13 cellular contexts compared by ENCODE assay signal in the genomic region with DNA sequence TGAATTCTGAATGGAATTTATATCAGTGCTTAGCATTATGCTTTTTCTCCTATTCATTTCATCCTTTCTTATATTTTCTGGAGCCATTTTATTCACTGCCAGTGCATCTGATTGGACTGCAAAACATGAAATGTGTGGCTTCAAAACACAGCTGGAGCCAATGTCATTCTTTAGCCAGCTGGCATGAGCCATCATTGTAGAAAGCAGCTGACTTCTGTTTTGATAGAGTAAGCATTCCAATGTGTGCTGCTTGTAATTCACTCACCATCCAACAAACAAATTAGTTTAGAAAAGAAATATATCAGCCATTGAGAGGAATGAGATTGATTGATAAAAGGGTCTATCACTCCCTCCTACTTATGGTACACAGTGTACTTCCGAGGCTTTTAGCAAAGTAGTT.
DNase-seq lines count a peak whose midpoint lies in the region; TF ChIP-seq lines count a peak whose summit lies in the region.
"Had no signal": no experiment of that assay in that cellular context is flagged by ENCODE, and none has a peak within 500 bp of the region (broad histone marks: within the 10 kb centered on the region; RNA-seq: fewer than 3 reads in every experiment).

No MANE protein-coding gene starts in this region.

- WGBS in hepatocyte (ENCODE audit: low lambda C conversion rate, missing lambda C conversion rate): 92% methylated on average over 1 of the region's 1 CpG

- H3K9me3 ChIP-seq in adipocyte (ENCODE audit: control insufficient read depth, low read length) (no peaks in the 10 kb centered on the region), hepatocyte (ENCODE audit: low read depth) (no peaks in the 10 kb centered on the region)
- H3K9me3 ChIP-seq: HAP-1 had no signal

- no peaks in the 10 kb centered on the region for H4K20me1 ChIP-seq in hepatocyte (ENCODE audit: insufficient read depth, poor library complexity, severe bottlenecking)
- H4K20me1 ChIP-seq: BLaER1 had no signal

- no peaks in the 10 kb centered on the region for H3K79me2 ChIP-seq in hepatocyte

- H3K9me2 ChIP-seq in hepatocyte (replicated peaks; ENCODE audit: insufficient read depth): no peaks in the 10 kb centered on the region

- TF ChIP-seq CTCF in hepatocyte (IDR thresholded peaks at IDR 0.05; ENCODE audit: poor library complexity): no peak

- H3K27ac ChIP-seq in hepatocyte: no peak overlapping the region
- H3K27ac ChIP-seq: BLaER1, RWPE1 had no signal

- H3K4me1 ChIP-seq in adipocyte (ENCODE audit: control insufficient read depth, insufficient read depth, low read length) (peaks cover 9% of the 10 kb centered on the region), hepatocyte (ENCODE audit: insufficient read depth) (no peaks in the 10 kb centered on the region)
- H3K4me1 ChIP-seq: BLaER1, HAP-1 had no signal

- H3K27me3 ChIP-seq in adipocyte (replicated peaks; ENCODE audit: control insufficient read depth, insufficient read depth, low read length) (no peaks in the 10 kb centered on the region), hepatocyte (no peaks in the 10 kb centered on the region)
- H3K27me3 ChIP-seq: BLaER1 had no signal

- H3K9ac ChIP-seq in adipocyte (ENCODE audit: low read length): no peak overlapping the region
- H3K9ac ChIP-seq: BLaER1 had no signal

- H3K4me3 ChIP-seq in adipocyte (ENCODE audit: low read length): no peak overlapping the region
- H3K4me3 ChIP-seq in hepatocyte: no peak overlapping the region
- H3K4me3 ChIP-seq: BLaER1, HAP-1 had no signal

- peak; percentile 9 for DNase-seq in adipocyte (ENCODE audit: low read depth)
- peak; percentile 2 for DNase-seq in fibroblast of gingiva (ENCODE audit: low read depth)
- DNase-seq in myocyte (ENCODE audit: low read depth): peak; percentile 94
- DNase-seq in effector CD8-positive, alpha-beta T cell (lab: John Stamatoyannopoulos, UW): no peak
- no peak for DNase-seq in ureter (ENCODE audit: low spot score)
- DNase-seq in hepatocyte (ENCODE audit: low spot score): no peak
- DNase-seq in DMS153 treated with DMSO at 0.1 percent for 48 hours (lab: John Stamatoyannopoulos, UW; ENCODE audit: unreplicated experiment): no peak
- DNase-seq: CD8-positive, alpha-beta memory T cell; Kasumi-1; NCI-H526 treated with DMSO at 0.1 percent for 48 hours had no signal

- H3K4me2 ChIP-seq in hepatocyte: no peak overlapping the region
- H3K4me2 ChIP-seq: BLaER1 had no signal

- H2AFZ ChIP-seq in hepatocyte: no peak overlapping the region

- H3K36me3 ChIP-seq in adipocyte (ENCODE audit: control insufficient read depth, insufficient read depth, low read length, severe bottlenecking) (no peaks in the 10 kb centered on the region), hepatocyte (replicated peaks; ENCODE audit: insufficient read depth, low read depth) (no peaks in the 10 kb centered on the region)
- H3K36me3 ChIP-seq: BLaER1, HAP-1 had no signal

Comparison
In these comparisons a context has a peak if more than half of its experiments do, and no peak if none do; other contexts are left out.
1. DNase-seq: peak in adipocyte (single experiment), fibroblast of gingiva (single experiment) and myocyte (single experiment); none in effector CD8-positive, alpha-beta T cell (single experiment), ureter (single experiment), hepatocyte (single experiment) and DMS153 treated with DMSO at 0.1 percent for 48 hours (single experiment).